ENCODE assay signal across 8 cellular contexts in the genomic region with DNA sequence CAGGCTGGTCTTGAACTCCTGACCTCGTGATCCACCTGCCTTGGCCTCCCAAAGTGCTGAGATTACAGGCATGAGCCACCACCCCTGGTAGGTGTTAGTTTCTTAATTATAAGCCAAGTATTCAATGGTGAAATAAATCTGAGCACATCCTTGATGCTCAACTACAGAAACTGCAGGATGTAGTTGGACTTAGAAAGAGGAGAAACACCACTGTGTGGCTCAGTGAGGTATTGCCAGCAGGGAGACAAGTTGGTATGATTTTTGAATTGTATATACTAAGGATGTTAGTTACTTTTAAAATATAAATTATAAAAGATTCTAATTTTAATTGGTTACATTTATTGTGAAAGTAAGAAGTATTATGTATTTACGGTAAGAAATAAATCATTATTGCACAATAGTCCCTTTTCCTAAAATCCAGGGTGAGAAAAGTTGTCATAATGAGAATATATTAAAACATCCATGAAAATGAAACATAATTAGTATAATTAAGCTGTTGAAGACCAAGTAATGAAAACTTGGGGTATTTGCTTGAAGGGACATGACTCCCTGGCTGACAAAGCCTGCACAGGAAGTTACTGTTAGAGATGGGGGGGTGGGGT. TPM values are rescaled to one million over a fixed set of nuclear protein-coding genes. Genes with fewer than 3 reads are reported as not detected.
DNase-seq lines count a peak whose midpoint lies in the region; ATAC-seq, FAIRE-seq and TF ChIP-seq lines count a peak whose summit lies in the region.

No MANE protein-coding gene starts in this region.

- H3K27ac Mint-ChIP-seq in GM23338 = no peak overlapping the region

- no peak overlapping the region for H2AFZ ChIP-seq in GM23338

- no peaks in the 10 kb centered on the region for H3K79me2 ChIP-seq in GM23338 (replicated peaks; ENCODE audit: insufficient read depth)

- POLR2A ChIA-PET in RWPE1 (lab: Yijun Ruan, JAX; ENCODE audit: low non-redundant PET) = no interaction called here

- FAIRE-seq in urothelium cell line (lab: Jason Lieb, UNC) = no peak

- H4K20me1 ChIP-seq in GM23338 (replicated peaks; ENCODE audit: insufficient read depth) = 0 out of 2 replicates have a peak, but pooled peaks cover 3% of the 10 kb centered on the region

- H3F3A ChIP-seq in GM23338 (replicated peaks; ENCODE audit: low read depth) = no peaks in the 10 kb centered on the region

- H3K27me3 ChIP-seq in BE2C (no peaks in the 10 kb centered on the region), GM23338 (ENCODE audit: insufficient read depth) (no peaks in the 10 kb centered on the region)

- H3K4me2 ChIP-seq in GM23338 = no peak overlapping the region

- no peaks in the 10 kb centered on the region for H3K9me3 ChIP-seq in BE2C

- H3K9me2 ChIP-seq in GM23338 (ENCODE audit: insufficient read depth) = no peaks in the 10 kb centered on the region

- H3K36me3 Mint-ChIP-seq in GM23338 (ENCODE audit: low read depth) = peaks cover 42% of the 10 kb centered on the region; the same call in 2 of the 3 replicates

- H3K27ac ChIP-seq in GM23338 (ENCODE audit: low read depth) (no peak overlapping the region), RWPE1 (no peak overlapping the region)

- H3K36me3 ChIP-seq in BE2C = peaks cover 3% of the 10 kb centered on the region; the same call in 1 of the 2 replicates
- H3K36me3 ChIP-seq in GM23338 (ENCODE audit: insufficient read depth) = peaks cover 36% of the 10 kb centered on the region

- H3K27me3 Mint-ChIP-seq in GM23338 (ENCODE audit: insufficient read depth, low read depth, poor library complexity) = peaks cover 2% of the 10 kb centered on the region

- peak; percentile 36; the same call in 1 of the 3 replicates for ATAC-seq in GM23338

- H3K4me1 ChIP-seq in BE2C (no peaks in the 10 kb centered on the region), GM23338 (ENCODE audit: insufficient read depth) (no peaks in the 10 kb centered on the region)

- TF ChIP-seq CTCF in BE2C (IDR thresholded peaks at IDR 0.05; ENCODE audit: low read depth, low read length) = peak; percentile 33
- peak; percentile 23 to 35; a peak in 3 of 4 replicates for TF ChIP-seq CTCF in GM23338 (conservative IDR thresholded peaks at IDR 0.05; ENCODE audit: low read depth in 2 of 2)
- no peak for TF ChIP-seq CTCF in RWPE1 (conservative IDR thresholded peaks at IDR 0.05; ENCODE audit: low read depth)

- no peaks in the 10 kb centered on the region for H3K9me3 Mint-ChIP-seq in GM23338

- CTCF ChIA-PET in RWPE1 (lab: Yijun Ruan, JAX) = interaction anchor here (1.4 kb wide), 1 partner anchor 17 kb away, joined by 4 read pairs; no protein-coding TSS in a partner anchor

- DNase-seq in BE2C (no peak), GM23338 (ENCODE audit: low spot score) (peak; percentile 16), RWPE1 (ENCODE audit: low spot score) (peak; percentile 16), hepatic stellate cell (ENCODE audit: low spot score) (peak; percentile 22), cortex of kidney (lab: John Stamatoyannopoulos, UW) (no peak), nucleus accumbens (lab: John Stamatoyannopoulos, UW) (no peak), NCI-H2081 treated with DMSO at 0.1 percent for 48 hours (lab: John Stamatoyannopoulos, UW) (no peak), urothelium cell line (ENCODE audit: low spot score) (no peak)

- no peak overlapping the region for H3K4me3 Mint-ChIP-seq in GM23338

- no peaks in the 10 kb centered on the region for H3K4me1 Mint-ChIP-seq in GM23338

- H3K4me3 ChIP-seq in BE2C (ENCODE audit: low read depth, low read length) = no peak overlapping the region
- no peak overlapping the region for H3K4me3 ChIP-seq in GM23338

TF ChIP-seq in GM23338, 12 proteins besides CTCF, POLR2A, EP300 and RAD21:
- TF ChIP-seq POLR2AphosphoS5 (IDR thresholded peaks at IDR 0.05; ENCODE audit: low read depth) (no peak), EZH2 (IDR thresholded peaks at IDR 0.05; ENCODE audit: low read depth, unreplicated experiment) (no peak), ZNF114 (CRISPR knock-in tag; IDR thresholded peaks at IDR 0.05) (no peak), EZH2phosphoT487 (IDR thresholded peaks at IDR 0.05; ENCODE audit: unreplicated experiment) (no peak), JUNB (IDR thresholded peaks at IDR 0.05; ENCODE audit: unreplicated experiment) (no peak), ZNF331 (CRISPR knock-in tag; IDR thresholded peaks at IDR 0.05; ENCODE audit: low read depth) (no peak), NANOG (IDR thresholded peaks at IDR 0.05; ENCODE audit: borderline replicate concordance) (no peak)

RNA-seq across cellular contexts. Expression of a gene that starts 17.6 kb away (rescaled TPM):
- 1.3 TPM for polyA plus RNA-seq in BE2C (2012; ENCODE audit: insufficient read depth, insufficient read length, low read depth)
- 37.4 and 38.8 TPM in 2 replicates for total RNA-seq in GM23338 (2014; rRNA removed; shearing (Covaris generic))
- 22.0 and 26.4 TPM in 2 replicates for polyA plus RNA-seq in GM23338 (2016; fragmentation: Nextera tagmentation; extraction: Ambion mirVana)

RNA-seq across cellular contexts. Expression of a gene that starts 23.2 kb away (rescaled TPM):
- polyA plus RNA-seq in BE2C (2012; ENCODE audit: insufficient read depth, insufficient read length, low read depth) = not detected
- not detected in 2 replicates for total RNA-seq in GM23338 (2014; rRNA removed; shearing (Covaris generic))
- not detected in 2 replicates for polyA plus RNA-seq in GM23338 (2016; fragmentation: Nextera tagmentation; extraction: Ambion mirVana)

RNA-seq across cellular contexts. Expression of a gene that starts 33.5 kb away (rescaled TPM):
- polyA plus RNA-seq in BE2C (2012; ENCODE audit: insufficient read depth, insufficient read length, low read depth) = 1,095 TPM
- 1,103 and 1,363 TPM in 2 replicates for total RNA-seq in GM23338 (2014; rRNA removed; shearing (Covaris generic))
- polyA plus RNA-seq in GM23338 (2016; fragmentation: Nextera tagmentation; extraction: Ambion mirVana) = 1,209 and 1,220 TPM in 2 replicates

Comparison
In these comparisons a context has a peak if more than half of its experiments do, and no peak if none do; other contexts are left out.
1. DNase-seq: peak in GM23338 (single experiment), RWPE1 (single experiment) and hepatic stellate cell (single experiment); none in BE2C (single experiment), cortex of kidney (single experiment), nucleus accumbens (0 of 56), NCI-H2081 treated with DMSO at 0.1 percent for 48 hours (single experiment) and urothelium cell line (single experiment).